9 cellular contexts compared by ENCODE assay signal in genomic region chr2:170525566-170525900, GRCh38.
A peak's percentile ranks its signal among the peaks of the same experiment; 100 is the strongest.
DNase-seq lines count a peak whose midpoint lies in the region; ATAC-seq and TF ChIP-seq lines count a peak whose summit lies in the region.
"Had no signal": no experiment of that assay in that cellular context is flagged by ENCODE, and none has a peak within 500 bp of the region (broad histone marks: within the 10 kb centered on the region; RNA-seq: fewer than 3 reads in every experiment).

No MANE protein-coding gene starts in this region.

- intact Hi-C loops in esophagus muscularis mucosa (cut with DNase I) = no loop called here

- H3K4me1 Mint-ChIP-seq in glutamatergic neuron (ENCODE audit: low read depth, unreplicated experiment) = peaks cover 7% of the 10 kb centered on the region
- no peaks in the 10 kb centered on the region for H3K4me1 Mint-ChIP-seq in natural killer cell treated with Interleukin-12 subunit alpha and Interleukin-12 subunit beta and Interleukin-15 and Interleukin-18, amount 100 ng/mL, for 72 hours (ENCODE audit: low read depth in 2 of 2)

- H3K4me3 Mint-ChIP-seq in glutamatergic neuron (ENCODE audit: unreplicated experiment) = no peak overlapping the region
- no peak overlapping the region for H3K4me3 Mint-ChIP-seq in natural killer cell treated with Interleukin-12 subunit alpha and Interleukin-12 subunit beta and Interleukin-15 and Interleukin-18, amount 100 ng/mL, for 72 hours

- H3K79me2 ChIP-seq in OCI-LY3 (ENCODE audit: low read length) = no peaks in the 10 kb centered on the region

- H3K4me2 ChIP-seq in OCI-LY3 (ENCODE audit: low read length) = no peak overlapping the region

- H3K9me3 ChIP-seq in OCI-LY3 (ENCODE audit: insufficient read depth, low read length) (no peaks in the 10 kb centered on the region), esophagus muscularis mucosa (no peaks in the 10 kb centered on the region)

- no peak for TF ChIP-seq POLR2A in esophagus muscularis mucosa (IDR thresholded peaks at IDR 0.05; ENCODE audit: low read depth)

- peak overlapping the region; percentile 27; the same call in 1 of the 2 replicates for H2AFZ ChIP-seq in OCI-LY3 (ENCODE audit: low read depth, low read length)

- no peak overlapping the region for H3K27ac ChIP-seq in OCI-LY3 (ENCODE audit: low read length)
- H3K27ac ChIP-seq in esophagus muscularis mucosa (replicated peaks in 1 of 4) = peak overlapping the region; percentile 59 to 73 (median 64)

- no peaks in the 10 kb centered on the region for H3K36me3 Mint-ChIP-seq in glutamatergic neuron (ENCODE audit: unreplicated experiment)
- H3K36me3 Mint-ChIP-seq in natural killer cell treated with Interleukin-12 subunit alpha and Interleukin-12 subunit beta and Interleukin-15 and Interleukin-18, amount 100 ng/mL, for 72 hours = no peaks in the 10 kb centered on the region

- H3K9me3 Mint-ChIP-seq in glutamatergic neuron (ENCODE audit: unreplicated experiment) = peaks cover 2% of the 10 kb centered on the region
- no peaks in the 10 kb centered on the region for H3K9me3 Mint-ChIP-seq in natural killer cell treated with Interleukin-12 subunit alpha and Interleukin-12 subunit beta and Interleukin-15 and Interleukin-18, amount 100 ng/mL, for 72 hours

- H3K36me3 ChIP-seq in OCI-LY3 (replicated peaks; ENCODE audit: low read depth, low read length) = no peaks in the 10 kb centered on the region
- no peaks in the 10 kb centered on the region for H3K36me3 ChIP-seq in esophagus muscularis mucosa

- DNase-seq in AG08396 (ENCODE audit: low spot score) (peak; percentile 90), esophagus muscularis mucosa (ENCODE audit: extremely low spot score) (peak; percentile 95), myocyte (ENCODE audit: low read depth) (peak; percentile 87), glutamatergic neuron (no peak), NCI-H524 (lab: John Stamatoyannopoulos, UW) (no peak)
- DNase-seq in natural killer cell treated with Interleukin-12 subunit alpha and Interleukin-12 subunit beta and Interleukin-15 and Interleukin-18, amount 100 ng/mL, for 72 hours (ENCODE audit: low spot score) = no peak
- no peak for DNase-seq in activated CD4-positive, CD25-positive, alpha-beta regulatory T cell treated with anti-CD3 and anti-CD28 coated beads, Interleukin-2, amount 50 U/mL, for 72 hours
- DNase-seq: DND-41 had no signal

- no peak for TF ChIP-seq EP300 in esophagus muscularis mucosa (IDR thresholded peaks at IDR 0.05)

- no peaks in the 10 kb centered on the region for H3K27me3 ChIP-seq in OCI-LY3 (ENCODE audit: low read depth, low read length)
- no peaks in the 10 kb centered on the region for H3K27me3 ChIP-seq in esophagus muscularis mucosa

- H3K27ac Mint-ChIP-seq in glutamatergic neuron (ENCODE audit: unreplicated experiment) = no peak overlapping the region
- H3K27ac Mint-ChIP-seq in natural killer cell treated with Interleukin-12 subunit alpha and Interleukin-12 subunit beta and Interleukin-15 and Interleukin-18, amount 100 ng/mL, for 72 hours = no peak overlapping the region

- H3K4me1 ChIP-seq in OCI-LY3 (ENCODE audit: low read length) = peaks cover 18% of the 10 kb centered on the region
- peaks cover 18 to 48% (median 34%) of the 10 kb centered on the region in 4 donors for H3K4me1 ChIP-seq in esophagus muscularis mucosa

- no peaks in the 10 kb centered on the region for H4K20me1 ChIP-seq in OCI-LY3 (ENCODE audit: insufficient read depth, low read length)

- ATAC-seq in natural killer cell treated with Interleukin-12 subunit alpha and Interleukin-12 subunit beta and Interleukin-15 and Interleukin-18, amount 100 ng/mL, for 72 hours = no peak

- no peak overlapping the region for H3K9ac ChIP-seq in OCI-LY3 (ENCODE audit: low read length)

- H3K27me3 Mint-ChIP-seq in glutamatergic neuron (ENCODE audit: unreplicated experiment) = peaks cover 2% of the 10 kb centered on the region
- H3K27me3 Mint-ChIP-seq in natural killer cell treated with Interleukin-12 subunit alpha and Interleukin-12 subunit beta and Interleukin-15 and Interleukin-18, amount 100 ng/mL, for 72 hours = peaks cover 15 to 18% of the 10 kb centered on the region in 2 donors

- TF ChIP-seq CTCF in OCI-LY3 (IDR thresholded peaks at IDR 0.05; ENCODE audit: low read depth, low read length) (no peak), esophagus muscularis mucosa (IDR thresholded peaks at IDR 0.05) (no peak), glutamatergic neuron (IDR thresholded peaks at IDR 0.05; ENCODE audit: partially characterized antibody, unreplicated experiment) (no peak)

- WGBS in esophagus muscularis mucosa = 39% methylated on average over 4 of the region's 5 CpGs

- no peak overlapping the region for H3K4me3 ChIP-seq in OCI-LY3 (ENCODE audit: low read length)
- H3K4me3 ChIP-seq in esophagus muscularis mucosa = no peak overlapping the region

Comparison
In these comparisons a context has a peak if more than half of its experiments do, and no peak if none do; other contexts are left out.
1. DNase-seq: peak in AG08396 (single experiment), esophagus muscularis mucosa (single experiment) and myocyte (single experiment); none in glutamatergic neuron (single experiment), natural killer cell treated with Interleukin-12 subunit alpha and Interleukin-12 subunit beta and Interleukin-15 and Interleukin-18, amount 100 ng/mL, for 72 hours (single experiment), activated CD4-positive, CD25-positive, alpha-beta regulatory T cell treated with anti-CD3 and anti-CD28 coated beads, Interleukin-2, amount 50 U/mL, for 72 hours (single experiment) and NCI-H524 (0 of 2).